13 cellular contexts compared by ENCODE assay signal in genomic region chr3:120763601-120764000, GRCh38. TPM values are rescaled to one million over a fixed set of nuclear protein-coding genes. Genes with fewer than 3 reads are reported as not detected.
DNase-seq lines count a peak whose midpoint lies in the region; ATAC-seq and TF ChIP-seq lines count a peak whose summit lies in the region.
"Had no signal": no experiment of that assay in that cellular context is flagged by ENCODE, and none has a peak within 500 bp of the region (broad histone marks: within the 10 kb centered on the region; RNA-seq: fewer than 3 reads in every experiment).

No MANE protein-coding gene starts in this region.

- ATAC-seq in GM18517 (IDR thresholded peaks at IDR 0.05; ENCODE audit: unreplicated experiment) (peak; percentile 80), GM21529 (IDR thresholded peaks at IDR 0.05; ENCODE audit: unreplicated experiment) (peak; percentile 79), HG03103 (IDR thresholded peaks at IDR 0.05; ENCODE audit: low read depth, unreplicated experiment) (peak; percentile 66)
- ATAC-seq: left ventricle myocardium superior had no signal

- in situ Hi-C loops in transverse colon (cut with MboI; ENCODE audit: low pct_ligation_motif_present in 1 of 4, low pct_unique_long_range_greater_than_20kb in 1 of 4, low sequenced_read_pairs in 3 of 4): no loop called here

- H3K4me1 ChIP-seq in BE2C: no peaks in the 10 kb centered on the region; the same call in 1 of the 2 replicates
- H3K4me1 ChIP-seq in transverse colon: peaks cover 0 to 25% (median 17%) of the 10 kb centered on the region in 4 donors
- H3K4me1 ChIP-seq: prostate gland had no signal

- no peak overlapping the region for H3K27ac ChIP-seq in transverse colon
- H3K27ac ChIP-seq: prostate gland had no signal

- DNase-seq in SIG-M5 (lab: John Stamatoyannopoulos, UW) (no peak), BE2C (no peak), transverse colon (no peak), NCI-H510A treated with DMSO at 0.1 percent for 48 hours (lab: John Stamatoyannopoulos, UW) (no peak)
- DNase-seq: activated CD4-positive, alpha-beta T cell treated with anti-CD3 and anti-CD28 coated beads for 48 hours; adrenal gland; left ventricle myocardium superior; NCI-H1048 had no signal

- no peaks in the 10 kb centered on the region for H3K27me3 Mint-ChIP-seq in brain

- TF ChIP-seq CTCF in brain (conservative IDR thresholded peaks at IDR 0.05) (no peak), BE2C (IDR thresholded peaks at IDR 0.05; ENCODE audit: low read depth, low read length) (no peak), transverse colon (IDR thresholded peaks at IDR 0.05) (no peak)

- H3K36me3 Mint-ChIP-seq in brain: peaks cover 26% of the 10 kb centered on the region

- WGBS in transverse colon (ENCODE audit: low coverage in 1 of 2), 2 donors: 48 to 60% methylated on average over 1 of the region's 1 CpG

- H3K36me3 ChIP-seq in BE2C: no peaks in the 10 kb centered on the region
- no peaks in the 10 kb centered on the region for H3K36me3 ChIP-seq in transverse colon
- H3K36me3 ChIP-seq: adrenal gland, prostate gland had no signal

- intact Hi-C loops in transverse colon (cut with DNase I; ENCODE audit: low total_unique reads): no loop called here

- H3K4me1 Mint-ChIP-seq in brain: peaks cover 55% of the 10 kb centered on the region

- H3K27ac Mint-ChIP-seq in brain: peak overlapping the region in 3 of 5 experiments; percentile 7 to 14 (median 10)

- TF ChIP-seq POLR2A in transverse colon (IDR thresholded peaks at IDR 0.05): no peak

- peak overlapping the region in 1 of 5 experiments; percentile 25 for H3K4me3 Mint-ChIP-seq in brain

- H3K9me3 ChIP-seq in BE2C: no peaks in the 10 kb centered on the region
- H3K9me3 ChIP-seq in transverse colon: no peaks in the 10 kb centered on the region
- H3K9me3 ChIP-seq: adrenal gland, prostate gland had no signal

- H3K9me3 Mint-ChIP-seq in brain: peaks cover 3 to 16% (median 15%) of the 10 kb centered on the region in 5 experiments

- H3K4me3 ChIP-seq in BE2C (ENCODE audit: low read depth, low read length) (no peak overlapping the region), transverse colon (no peak overlapping the region)
- H3K4me3 ChIP-seq: adrenal gland, prostate gland had no signal

- TF ChIP-seq EP300 in transverse colon (IDR thresholded peaks at IDR 0.05; ENCODE audit: low read depth): no peak

- H3K27me3 ChIP-seq in BE2C (no peaks in the 10 kb centered on the region), transverse colon (no peaks in the 10 kb centered on the region)
- H3K27me3 ChIP-seq: adrenal gland had no signal

RNA-seq across cellular contexts. Expression of gene GTF2E1, which starts 21.1 kb away (rescaled TPM):
- 4.9 TPM for polyA plus RNA-seq in brain (ENCODE audit: insufficient read depth, low read depth, low replicate concordance)
- polyA plus RNA-seq in BE2C (2012; ENCODE audit: insufficient read depth, insufficient read length, low read depth): 11.0 TPM
- total RNA-seq in transverse colon: 10 to 100 TPM in 3 of 4 donors, 1 to 10 TPM in 1; 9.0 to 32.4 (median 14.5) TPM

RNA-seq across cellular contexts. Expression of gene RABL3, which starts 21.3 kb away (rescaled TPM):
- polyA plus RNA-seq in brain (ENCODE audit: insufficient read depth, low read depth, low replicate concordance): 7.0 TPM
- 15.8 TPM for polyA plus RNA-seq in BE2C (2012; ENCODE audit: insufficient read depth, insufficient read length, low read depth)
- total RNA-seq in transverse colon: 10 to 100 TPM in 3 of 4 donors, 1 to 10 TPM in 1; 8.2 to 23.7 (median 19.9) TPM
